Comparison of ENCODE assay signal across 17 cellular contexts in genomic region chr7:151744051-151744580, GRCh38.
A peak's percentile ranks its signal among the peaks of the same experiment; 100 is the strongest.
DNase-seq lines count a peak whose midpoint lies in the region; ATAC-seq and TF ChIP-seq lines count a peak whose summit lies in the region.
"Had no signal": no experiment of that assay in that cellular context is flagged by ENCODE, and none has a peak within 500 bp of the region (broad histone marks: within the 10 kb centered on the region; RNA-seq: fewer than 3 reads in every experiment).

No MANE protein-coding gene starts in this region.

- H3K9me3 ChIP-seq in left ventricle myocardium inferior (replicated peaks) (no peaks in the 10 kb centered on the region), mesenchymal stem cell (ENCODE audit: control insufficient read depth, low read length) (no peaks in the 10 kb centered on the region)

- no peak for TF ChIP-seq CTCF in left ventricle myocardium inferior (IDR thresholded peaks at IDR 0.05; ENCODE audit: borderline replicate concordance)
- no peak for TF ChIP-seq CTCF in chondrocyte (IDR thresholded peaks at IDR 0.05)

- no peak overlapping the region for H4K8ac ChIP-seq in mesenchymal stem cell (ENCODE audit: low read length)

- H3K4me1 ChIP-seq in left ventricle myocardium inferior: peaks cover 44% of the 10 kb centered on the region
- peaks cover 43% of the 10 kb centered on the region for H3K4me1 ChIP-seq in mesenchymal stem cell (ENCODE audit: control insufficient read depth, insufficient read depth, low read depth, low read length)

- peak overlapping the region; percentile 51 for H3K27ac Mint-ChIP-seq in chondrocyte (ENCODE audit: unreplicated experiment)
- peak overlapping the region; percentile 77 for H3K27ac Mint-ChIP-seq in stimulated activated effector memory CD8-positive, alpha-beta T cell treated with anti-CD3 and anti-CD28 coated beads, Interleukin-12 subunit alpha, Interleukin-12 subunit beta, amount 100 ng/mL, for 72 hours
- H3K27ac Mint-ChIP-seq: CD4-positive, alpha-beta T cell had no signal

- H3K27ac ChIP-seq in left ventricle myocardium inferior (replicated peaks) (peak overlapping the region; percentile 89), mesenchymal stem cell (ENCODE audit: low read length, poor library complexity, severe bottlenecking) (no peak overlapping the region)
- H3K27ac ChIP-seq: HL-60 had no signal

- H3K9ac ChIP-seq in mesenchymal stem cell (ENCODE audit: low read length): no peak overlapping the region

- H4K91ac ChIP-seq in mesenchymal stem cell (ENCODE audit: low read length): peak overlapping the region; percentile 44

- peaks cover 56% of the 10 kb centered on the region for H3K4me1 Mint-ChIP-seq in chondrocyte (ENCODE audit: low read depth)
- H3K4me1 Mint-ChIP-seq in stimulated activated effector memory CD8-positive, alpha-beta T cell treated with anti-CD3 and anti-CD28 coated beads, Interleukin-12 subunit alpha, Interleukin-12 subunit beta, amount 100 ng/mL, for 72 hours: peaks cover 38% of the 10 kb centered on the region

- no peaks in the 10 kb centered on the region for H3K36me3 Mint-ChIP-seq in chondrocyte (ENCODE audit: low read depth)
- peaks cover 11% of the 10 kb centered on the region for H3K36me3 Mint-ChIP-seq in stimulated activated effector memory CD8-positive, alpha-beta T cell treated with anti-CD3 and anti-CD28 coated beads, Interleukin-12 subunit alpha, Interleukin-12 subunit beta, amount 100 ng/mL, for 72 hours

- H3K27me3 Mint-ChIP-seq in chondrocyte (ENCODE audit: low read depth): no peaks in the 10 kb centered on the region
- H3K27me3 Mint-ChIP-seq: CD4-positive, alpha-beta T cell had no signal

- H2BK120ac ChIP-seq in mesenchymal stem cell (ENCODE audit: low read depth, low read length): no peak overlapping the region

- H3K4me3 Mint-ChIP-seq in chondrocyte (ENCODE audit: unreplicated experiment): no peak overlapping the region
- no peak overlapping the region for H3K4me3 Mint-ChIP-seq in stimulated activated effector memory CD8-positive, alpha-beta T cell treated with anti-CD3 and anti-CD28 coated beads, Interleukin-12 subunit alpha, Interleukin-12 subunit beta, amount 100 ng/mL, for 72 hours
- H3K4me3 Mint-ChIP-seq: CD4-positive, alpha-beta T cell had no signal

- H3K4me3 ChIP-seq in left ventricle myocardium inferior (peak overlapping the region; percentile 21), mesenchymal stem cell (ENCODE audit: insufficient read depth in 1 of 2, low read depth in 1 of 2, low read length in 2 of 2) (no peak overlapping the region)

- no peaks in the 10 kb centered on the region for H3K79me1 ChIP-seq in mesenchymal stem cell (replicated peaks; ENCODE audit: low read length, poor library complexity, severe bottlenecking)

- 94% methylated on average over 18 of the region's 18 CpGs for WGBS in mesenchymal stem cell

- ATAC-seq in stimulated activated effector memory CD8-positive, alpha-beta T cell treated with anti-CD3 and anti-CD28 coated beads, Interleukin-12 subunit alpha, Interleukin-12 subunit beta, amount 100 ng/mL, for 72 hours: no peak
- no peak for ATAC-seq in GM19328 (IDR thresholded peaks at IDR 0.05; ENCODE audit: unreplicated experiment)

- H3K36me3 ChIP-seq in left ventricle myocardium inferior (no peaks in the 10 kb centered on the region), mesenchymal stem cell (ENCODE audit: control insufficient read depth in 1 of 2, insufficient read depth in 2 of 2, low read depth in 1 of 2, low read length in 2 of 2) (no peaks in the 10 kb centered on the region)

- peak overlapping the region in 1 of 2 experiments; percentile 94 for H2BK12ac ChIP-seq in mesenchymal stem cell (ENCODE audit: low read length in 2 of 2)

- H3K27me3 ChIP-seq in left ventricle myocardium inferior (ENCODE audit: low read depth) (no peaks in the 10 kb centered on the region), mesenchymal stem cell (ENCODE audit: control insufficient read depth in 1 of 2, insufficient read depth in 1 of 2, low read length in 2 of 2) (peaks cover 0 to 1% of the 10 kb centered on the region in 2 experiments)

- H2AK5ac ChIP-seq in mesenchymal stem cell (ENCODE audit: low read length, severe bottlenecking): no peak overlapping the region

- H3K18ac ChIP-seq in mesenchymal stem cell (ENCODE audit: low read depth in 1 of 2, low read length in 2 of 2): peak overlapping the region in 1 of 2 experiments; percentile 55

- H3K4me2 ChIP-seq in mesenchymal stem cell (ENCODE audit: low read length, poor library complexity, severe bottlenecking): no peak overlapping the region

- no peak overlapping the region for H2AFZ ChIP-seq in mesenchymal stem cell (ENCODE audit: low read depth, low read length)

- H3K4ac ChIP-seq in mesenchymal stem cell (ENCODE audit: low read depth in 1 of 2, low read length in 2 of 2): no peak overlapping the region

- H2BK5ac ChIP-seq in mesenchymal stem cell (ENCODE audit: low read depth, low read length, poor library complexity, severe bottlenecking): no peak overlapping the region

- DNase-seq in left ventricle myocardium inferior (no peak), cardiac septum (ENCODE audit: low spot score) (no peak), chondrocyte (ENCODE audit: low spot score) (no peak), mesenchymal stem cell (no peak), RKO (ENCODE audit: low spot score) (no peak)
- DNase-seq in stimulated activated effector memory CD8-positive, alpha-beta T cell treated with anti-CD3 and anti-CD28 coated beads, Interleukin-12 subunit alpha, Interleukin-12 subunit beta, amount 100 ng/mL, for 72 hours (ENCODE audit: low spot score in 2 of 2): no peak
- no peak for DNase-seq in activated T-cell treated with anti-CD3 and anti-CD28 coated beads, Interleukin-2, amount 50 U/mL, for 1 hour
- DNase-seq: Calu3; CD4-positive, alpha-beta T cell; KBM-7; NCI-H1092; NCI-H187; NCI-H2171 treated with DMSO at 0.1 percent for 48 hours; NCI-H774; SIG-M5 had no signal

- intact Hi-C loops in left ventricle myocardium inferior (cut with micrococcal nuclease) (no loop called here), cardiac septum (cut with DNase I) (no loop called here)

- H2BK15ac ChIP-seq in mesenchymal stem cell (ENCODE audit: low read depth, poor library complexity, severe bottlenecking): no peak overlapping the region

- no peak overlapping the region for H3K14ac ChIP-seq in mesenchymal stem cell (ENCODE audit: low read length in 2 of 2)

- H3K9me3 Mint-ChIP-seq in chondrocyte (ENCODE audit: low read depth): no peaks in the 10 kb centered on the region
- no peaks in the 10 kb centered on the region for H3K9me3 Mint-ChIP-seq in stimulated activated effector memory CD8-positive, alpha-beta T cell treated with anti-CD3 and anti-CD28 coated beads, Interleukin-12 subunit alpha, Interleukin-12 subunit beta, amount 100 ng/mL, for 72 hours
- H3K9me3 Mint-ChIP-seq: CD4-positive, alpha-beta T cell had no signal

- H3K23ac ChIP-seq in mesenchymal stem cell (ENCODE audit: low read length in 2 of 2): no peak overlapping the region
